Comparison of ENCODE assay signal across 25 cellular contexts in the genomic region with DNA sequence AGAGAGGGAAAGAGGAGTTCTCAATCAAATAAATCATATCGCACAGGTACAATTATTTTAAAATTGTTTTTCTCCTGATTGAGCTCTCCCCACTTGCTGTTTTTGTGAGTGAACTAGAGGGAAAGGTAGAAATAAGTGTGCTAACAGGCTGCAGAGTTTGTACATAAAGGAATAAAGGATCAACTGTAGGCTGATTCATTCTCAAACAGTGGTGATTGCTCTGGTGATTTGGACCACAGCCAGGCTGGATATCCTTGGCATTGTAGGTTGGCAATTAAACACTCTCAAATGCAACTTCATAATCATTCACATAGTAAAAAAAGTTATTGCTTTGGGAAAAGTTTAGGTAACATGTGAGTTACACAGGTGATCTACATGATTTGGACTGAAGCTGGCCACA. TPM values are rescaled to one million over a fixed set of nuclear protein-coding genes. Genes with fewer than 3 reads are reported as not detected.
DNase-seq lines count a peak whose midpoint lies in the region; ATAC-seq, FAIRE-seq and TF ChIP-seq lines count a peak whose summit lies in the region.
"Had no signal": no experiment of that assay in that cellular context is flagged by ENCODE, and none has a peak within 500 bp of the region (broad histone marks: within the 10 kb centered on the region; RNA-seq: fewer than 3 reads in every experiment).

No MANE protein-coding gene starts in this region.

- H3K4me2 ChIP-seq in PC-3 (ENCODE audit: low read length) (no peak overlapping the region), mesendoderm (ENCODE audit: low read length) (no peak overlapping the region)
- H3K4me2 ChIP-seq: KMS-11 had no signal

- TF ChIP-seq CTCF in PC-3 (conservative IDR thresholded peaks at IDR 0.05; ENCODE audit: low read depth, low read length): no peak

- H3K9me3 ChIP-seq in PC-3 (ENCODE audit: low read length): no peaks in the 10 kb centered on the region
- H3K9me3 ChIP-seq: left ventricle myocardium inferior, psoas muscle, transverse colon had no signal

- no peaks in the 10 kb centered on the region for H3K27me3 ChIP-seq in PC-3 (ENCODE audit: low read length)
- no peaks in the 10 kb centered on the region for H3K27me3 ChIP-seq in mesendoderm (ENCODE audit: insufficient read depth, low read length, poor library complexity)
- H3K27me3 ChIP-seq: transverse colon had no signal

- peak; percentile 12 for DNase-seq in DMS153 (lab: John Stamatoyannopoulos, UW)
- DNase-seq in M059J (ENCODE audit: low read depth): peak; percentile 0
- DNase-seq in PC-3: peak; percentile 28
- no peak for DNase-seq in mesendoderm
- DNase-seq in H54 (ENCODE audit: insufficient read length, low spot score): no peak
- DNase-seq: activated CD4-positive, alpha-beta T cell treated with anti-CD3 and anti-CD28 coated beads for 1 hour; endodermal cell; GF-D8; immature natural killer cell; left ventricle myocardium inferior; NCI-H1048; NK-92 treated with Interleukin-12 subunit alpha and Interleukin-12 subunit beta, amount 100 ng/mL, for 24 hours; psoas muscle; RPMI8226; stimulated activated naive CD8-positive, alpha-beta T cell treated with anti-CD3 and anti-CD28 coated beads, Interleukin-15, Interleukin-2, amounts not matched to agents 100 U/mL and 50 U/mL, for 24 hours; transverse colon had no signal

- H2AFZ ChIP-seq in PC-3 (ENCODE audit: low read length): no peak overlapping the region

- TF ChIP-seq POLR2A in H54 (IDR thresholded peaks at IDR 0.05; ENCODE audit: low read depth, low read length): no peak

- H3K79me1 ChIP-seq in mesendoderm (ENCODE audit: low read length): no peaks in the 10 kb centered on the region

- no peak overlapping the region for H3K56ac ChIP-seq in mesendoderm (ENCODE audit: low read length)

- H3K23ac ChIP-seq in mesendoderm (ENCODE audit: low read length): no peak overlapping the region

- no peak overlapping the region for H2AK5ac ChIP-seq in mesendoderm (ENCODE audit: low read length)

- ATAC-seq in PC-3 (peak; percentile 70), esophagus mucosa (peak; percentile 52), GM21528 (IDR thresholded peaks at IDR 0.05; ENCODE audit: low FRiP score, unreplicated experiment) (no peak), GM19035 (IDR thresholded peaks at IDR 0.05; ENCODE audit: unreplicated experiment) (no peak)
- ATAC-seq: activated naive CD4-positive, alpha-beta T cell treated with anti-CD3 and anti-CD28 coated beads, Interleukin-2, amount 50 U/mL, for 72 hours; psoas muscle; stimulated activated naive CD8-positive, alpha-beta T cell treated with anti-CD3 and anti-CD28 coated beads, Interleukin-15, Interleukin-2, amounts not matched to agents 100 U/mL and 50 U/mL, for 24 hours had no signal

- intact Hi-C loops in PC-3 (cut with micrococcal nuclease): loop anchor here (1.0 to 2.0 kb wide), 2 partner anchors 11 to 60 kb away; no protein-coding TSS in a partner anchor

- H3K4ac ChIP-seq in mesendoderm (ENCODE audit: low read depth, low read length): no peak overlapping the region

- H3K4me1 ChIP-seq in PC-3 (ENCODE audit: insufficient read depth, low read length) (no peaks in the 10 kb centered on the region), mesendoderm (ENCODE audit: control insufficient read depth, low read depth, low read length) (no peaks in the 10 kb centered on the region)
- H3K4me1 ChIP-seq: left ventricle myocardium inferior, psoas muscle, transverse colon had no signal

- H3K18ac ChIP-seq in mesendoderm (ENCODE audit: low read length): no peak overlapping the region

- H2BK5ac ChIP-seq in mesendoderm (ENCODE audit: low read length): no peak overlapping the region

- no peaks in the 10 kb centered on the region for H3K36me3 ChIP-seq in PC-3 (ENCODE audit: low read depth, low read length)
- no peaks in the 10 kb centered on the region for H3K36me3 ChIP-seq in mesendoderm (ENCODE audit: control insufficient read depth, insufficient read depth, low read length)
- H3K36me3 ChIP-seq: left ventricle myocardium inferior, transverse colon had no signal

- H4K5ac ChIP-seq in mesendoderm (ENCODE audit: low read length): no peak overlapping the region

- CTCF ChIA-PET in PC-3 (lab: Charles Lee): no interaction called here

- H2BK15ac ChIP-seq in mesendoderm (replicated peaks; ENCODE audit: low read depth): no peak overlapping the region

- no peaks in the 10 kb centered on the region for H4K20me1 ChIP-seq in PC-3 (ENCODE audit: low read length)

- no peak overlapping the region for H2BK120ac ChIP-seq in mesendoderm (ENCODE audit: low read depth, low read length)

- POLR2A ChIA-PET in PC-3 (lab: Charles Lee; ENCODE audit: unreplicated experiment): no interaction called here

- no CpG with 5 or more reads among the region's 1 CpG for WGBS in mesendoderm (ENCODE audit: extremely low coverage, insufficient coverage, low lambda C conversion rate)

- H3F3A ChIP-seq in PC-3 (ENCODE audit: low read length, unreplicated experiment): no peaks in the 10 kb centered on the region

- no peaks in the 10 kb centered on the region for H3K9me2 ChIP-seq in PC-3 (replicated peaks; ENCODE audit: low read length)

- H3K27ac ChIP-seq in PC-3 (ENCODE audit: low read length) (no peak overlapping the region), mesendoderm (ENCODE audit: low read depth, low read length) (no peak overlapping the region)
- H3K27ac ChIP-seq: KMS-11, left ventricle myocardium inferior, psoas muscle, skin epidermis, transverse colon had no signal

- H4K8ac ChIP-seq in mesendoderm (ENCODE audit: low read depth, low read length): no peak overlapping the region

- H3K4me3 ChIP-seq in PC-3 (ENCODE audit: low read length) (no peak overlapping the region), mesendoderm (ENCODE audit: low read length) (no peak overlapping the region)
- H3K4me3 ChIP-seq: left ventricle myocardium inferior, psoas muscle, skin epidermis, transverse colon had no signal

- FAIRE-seq in H54 (lab: Jason Lieb, UNC): no peak
- FAIRE-seq: H1, HTR-8/SVneo had no signal

- H3K79me2 ChIP-seq in PC-3 (ENCODE audit: low read length) (no peaks in the 10 kb centered on the region), mesendoderm (ENCODE audit: control insufficient read depth, insufficient read depth, low read length) (no peaks in the 10 kb centered on the region)

- H3K9ac ChIP-seq in PC-3 (ENCODE audit: low read length): no peak overlapping the region
- no peak overlapping the region for H3K9ac ChIP-seq in mesendoderm (ENCODE audit: low read length)
- H3K9ac ChIP-seq: KMS-11 had no signal

- BruUV-seq in PC-3 (replicated peaks; lab: Mats Ljungman, UMichigan): no TSS peak

RNA-seq across cellular contexts. Expression of a gene that starts 29.8 kb away (rescaled TPM):
- total RNA-seq in M059J (2014; rRNA removed; shearing (Covaris generic)): 0.02 TPM in 1 of 2 replicates, not detected in the other
- total RNA-seq in PC-3 (2014; rRNA removed) (0.04 and 0.06 TPM in 2 replicates), esophagus mucosa (0.40 TPM)
- 0.21 TPM for polyA plus RNA-seq in mesendoderm (2013, experiment 1 of 2)
- 0.21 TPM for polyA plus RNA-seq in mesendoderm (2013, experiment 2 of 2)
- total RNA-seq: activated naive CD4-positive, alpha-beta T cell treated with anti-CD3 and anti-CD28 coated beads, Interleukin-2, amount 50 U/mL, for 72 hours; H1 had no signal
- polyA plus RNA-seq: CD14-positive monocyte, immature natural killer cell had no signal

Comparison
In these comparisons a context has a peak if more than half of its experiments do, and no peak if none do; other contexts are left out.
1. DNase-seq: peak in DMS153 (single experiment), M059J (single experiment) and PC-3 (single experiment); none in mesendoderm (single experiment) and H54 (single experiment).
2. ATAC-seq: peak in PC-3 (single experiment) and esophagus mucosa (single experiment); none in GM21528 (single experiment) and GM19035 (single experiment).